ENCODE assay signal across 1 cellular context in genomic region chr12:52230364-52231281, GRCh38.
TF ChIP-seq lines count a peak whose summit lies in the region.

No MANE protein-coding gene starts in this region.

TF ChIP-seq in SK-N-SH, 30 proteins besides CTCF, POLR2A, EP300 and RAD21 (continued from another document):
- TF ChIP-seq, protein P1, sequence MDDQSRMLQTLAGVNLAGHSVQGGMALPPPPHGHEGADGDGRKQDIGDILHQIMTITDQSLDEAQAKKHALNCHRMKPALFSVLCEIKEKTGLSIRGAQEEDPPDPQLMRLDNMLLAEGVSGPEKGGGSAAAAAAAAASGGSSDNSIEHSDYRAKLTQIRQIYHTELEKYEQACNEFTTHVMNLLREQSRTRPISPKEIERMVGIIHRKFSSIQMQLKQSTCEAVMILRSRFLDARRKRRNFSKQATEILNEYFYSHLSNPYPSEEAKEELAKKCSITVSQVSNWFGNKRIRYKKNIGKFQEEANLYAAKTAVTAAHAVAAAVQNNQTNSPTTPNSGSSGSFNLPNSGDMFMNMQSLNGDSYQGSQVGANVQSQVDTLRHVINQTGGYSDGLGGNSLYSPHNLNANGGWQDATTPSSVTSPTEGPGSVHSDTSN (IDR thresholded peaks at IDR 0.05): peak; percentile 68
- TF ChIP-seq USF2 (IDR thresholded peaks at IDR 0.05; ENCODE audit: borderline replicate concordance, low read depth, low read length): no peak
- TF ChIP-seq RFX5 (IDR thresholded peaks at IDR 0.05; ENCODE audit: low read length): no peak
- TF ChIP-seq USF1 (IDR thresholded peaks at IDR 0.05; ENCODE audit: borderline replicate concordance, low read depth): no peak
- peak; percentile 88 for TF ChIP-seq RXRA (IDR thresholded peaks at IDR 0.05; ENCODE audit: borderline replicate concordance, low read depth)
- TF ChIP-seq SMC3 (IDR thresholded peaks at IDR 0.05; ENCODE audit: low read depth, low read length): no peak
- TF ChIP-seq CHD2 (IDR thresholded peaks at IDR 0.05; ENCODE audit: low read length, partially characterized antibody): no peak
- peak; percentile 81 for TF ChIP-seq MEF2A (IDR thresholded peaks at IDR 0.05; ENCODE audit: borderline replicate concordance, low read depth)
- TF ChIP-seq NFIC (IDR thresholded peaks at IDR 0.05; ENCODE audit: borderline replicate concordance): peak; percentile 66
- no peak for TF ChIP-seq ZBTB33 (IDR thresholded peaks at IDR 0.05; ENCODE audit: borderline replicate concordance, low read depth)
- 0 out of 2 replicates have a peak, but pooled peaks have one; percentile 22 for TF ChIP-seq YY1 (IDR thresholded peaks at IDR 0.05; ENCODE audit: low read depth)
- no peak for TF ChIP-seq NRF1 (IDR thresholded peaks at IDR 0.05; ENCODE audit: low read depth, low read length)
- TF ChIP-seq JUND (IDR thresholded peaks at IDR 0.05): peak; percentile 91
- TF ChIP-seq FOXM1 (IDR thresholded peaks at IDR 0.05; ENCODE audit: low read depth): no peak
- TF ChIP-seq TEAD4 (IDR thresholded peaks at IDR 0.05; ENCODE audit: borderline replicate concordance, insufficient read depth): peak; percentile 84
